Comparison of ENCODE assay signal across 1 cellular context in the genomic region with DNA sequence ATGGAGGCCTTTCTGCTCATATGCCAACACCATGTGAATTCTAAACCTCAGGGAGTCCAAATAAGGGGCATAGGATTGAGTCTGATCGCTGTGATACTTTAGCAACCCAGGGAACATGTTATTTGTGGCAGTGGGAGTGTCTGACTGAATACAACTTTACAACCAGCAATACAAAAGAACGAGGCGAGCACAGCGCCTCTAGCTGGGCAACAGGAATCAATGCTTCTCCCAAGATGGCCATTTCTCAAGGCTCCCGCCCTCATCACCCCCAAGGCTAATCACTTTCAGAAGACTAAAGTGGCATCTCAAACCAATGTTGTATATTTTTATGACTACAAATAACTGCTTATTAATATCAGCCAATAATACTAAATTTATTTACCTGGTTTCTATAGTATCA.
TF ChIP-seq lines count a peak whose summit lies in the region.

No MANE protein-coding gene starts in this region.

TF ChIP-seq in GM23338, 12 proteins besides CTCF, POLR2A, EP300 and RAD21 (continued from another document):
- TF ChIP-seq ZNF462 (CRISPR knock-in tag; IDR thresholded peaks at IDR 0.05), result no peak
- no peak for TF ChIP-seq JUNB (IDR thresholded peaks at IDR 0.05; ENCODE audit: unreplicated experiment)
- TF ChIP-seq CREB1 (CRISPR knock-in tag; IDR thresholded peaks at IDR 0.05; ENCODE audit: low read depth), result no peak
- TF ChIP-seq ZNF331 (CRISPR knock-in tag; IDR thresholded peaks at IDR 0.05; ENCODE audit: low read depth), result no peak
- TF ChIP-seq REST (IDR thresholded peaks at IDR 0.05; ENCODE audit: unreplicated experiment), result no peak
- no peak for TF ChIP-seq ZNF114 (CRISPR knock-in tag; IDR thresholded peaks at IDR 0.05)
